In genomic region chr1:162234571-162234970, GRCh38 we compare ENCODE assay signal across 23 cellular contexts.
"Had no signal": no experiment of that assay in that cellular context is flagged by ENCODE, and none has a peak within 500 bp of the region (broad histone marks: within the 10 kb centered on the region; RNA-seq: fewer than 3 reads in every experiment).

No MANE protein-coding gene starts in this region.

- H3K9me3 Mint-ChIP-seq: mesothelial cell of epicardium; natural killer cell treated with Interleukin-12 subunit alpha and Interleukin-12 subunit beta and Interleukin-15 and Interleukin-18, amount 100 ng/mL, for 72 hours; stimulated activated naive B cell treated with anti-CD40 and anti-IgM and Interleukin-4, amounts not matched to agents 10 μg/mL and 1 μg/mL and 100 μg/mL, for 72 hours; stimulated activated naive CD8-positive, alpha-beta T cell treated with anti-CD3 and anti-CD28 coated beads, Interleukin-15, Interleukin-2, amounts not matched to agents 100 ng/mL and 50 ng/mL, for 24 hours had no signal

- H3K4me3 ChIP-seq: gastrocnemius medialis, lung, mucosa of descending colon, ovary, thoracic aorta, tibial nerve, upper lobe of right lung, uterus had no signal

- H3K27ac ChIP-seq: gastrocnemius medialis, ovary, thoracic aorta, tibial nerve, upper lobe of right lung, uterus had no signal

- DNase-seq: cortex of kidney; gastrocnemius medialis; head of caudate nucleus; left ventricle myocardium superior; mesenchymal stem cell; mucosa of descending colon; naive B cell; occipital lobe; posterior cingulate gyrus; retina; small intestine; stimulated activated CD4-positive, alpha-beta T cell treated with anti-CD3 and anti-CD28 coated beads, Interleukin-15, amount 100 ng/mL, for 24 hours; stimulated activated CD4-positive, alpha-beta T cell treated with anti-CD3 and anti-CD28 coated beads, Interleukin-2, amount 100 ng/mL, for 48 hours; stimulated activated naive B cell treated with anti-CD40 and anti-IgM and Interleukin-4, amounts not matched to agents 10 μg/mL and 1 μg/mL and 100 μg/mL, for 72 hours; upper lobe of right lung; uterus had no signal

- ATAC-seq: gastrocnemius medialis; left ventricle myocardium superior; mucosa of descending colon; natural killer cell treated with Interleukin-12 subunit alpha and Interleukin-12 subunit beta and Interleukin-15 and Interleukin-18, amount 100 ng/mL, for 72 hours; stimulated activated naive B cell treated with anti-CD40 and anti-IgM and Interleukin-4, amounts not matched to agents 10 μg/mL and 1 μg/mL and 100 μg/mL, for 72 hours had no signal

- H3K9me3 ChIP-seq: gastrocnemius medialis, mucosa of descending colon, ovary, thoracic aorta, tibial nerve, upper lobe of right lung, uterus had no signal

- H3K4me1 ChIP-seq: gastrocnemius medialis, uterus had no signal

- H3K36me3 ChIP-seq: gastrocnemius medialis, ovary, thoracic aorta, tibial nerve, upper lobe of right lung, uterus had no signal

- H3K27me3 ChIP-seq: ovary, tibial nerve, upper lobe of right lung, uterus had no signal

- H3K36me3 Mint-ChIP-seq: mesothelial cell of epicardium; naive B cell; natural killer cell treated with Interleukin-12 subunit alpha and Interleukin-12 subunit beta and Interleukin-15 and Interleukin-18, amount 100 ng/mL, for 72 hours; stimulated activated naive B cell treated with anti-CD40 and anti-IgM and Interleukin-4, amounts not matched to agents 10 μg/mL and 1 μg/mL and 100 μg/mL, for 72 hours had no signal

- H3K27ac Mint-ChIP-seq: mesothelial cell of epicardium; natural killer cell treated with Interleukin-12 subunit alpha and Interleukin-12 subunit beta and Interleukin-15 and Interleukin-18, amount 100 ng/mL, for 72 hours; stimulated activated naive B cell treated with anti-CD40 and anti-IgM and Interleukin-4, amounts not matched to agents 10 μg/mL and 1 μg/mL and 100 μg/mL, for 72 hours; stimulated activated naive CD8-positive, alpha-beta T cell treated with anti-CD3 and anti-CD28 coated beads, Interleukin-15, Interleukin-2, amounts not matched to agents 100 ng/mL and 50 ng/mL, for 24 hours had no signal

- H3K4me3 Mint-ChIP-seq: mesothelial cell of epicardium; naive B cell; natural killer cell treated with Interleukin-12 subunit alpha and Interleukin-12 subunit beta and Interleukin-15 and Interleukin-18, amount 100 ng/mL, for 72 hours; stimulated activated naive B cell treated with anti-CD40 and anti-IgM and Interleukin-4, amounts not matched to agents 10 μg/mL and 1 μg/mL and 100 μg/mL, for 72 hours; stimulated activated naive CD8-positive, alpha-beta T cell treated with anti-CD3 and anti-CD28 coated beads, Interleukin-15, Interleukin-2, amounts not matched to agents 100 ng/mL and 50 ng/mL, for 24 hours had no signal
